ENCODE assay signal across 1 cellular context in the genomic region with DNA sequence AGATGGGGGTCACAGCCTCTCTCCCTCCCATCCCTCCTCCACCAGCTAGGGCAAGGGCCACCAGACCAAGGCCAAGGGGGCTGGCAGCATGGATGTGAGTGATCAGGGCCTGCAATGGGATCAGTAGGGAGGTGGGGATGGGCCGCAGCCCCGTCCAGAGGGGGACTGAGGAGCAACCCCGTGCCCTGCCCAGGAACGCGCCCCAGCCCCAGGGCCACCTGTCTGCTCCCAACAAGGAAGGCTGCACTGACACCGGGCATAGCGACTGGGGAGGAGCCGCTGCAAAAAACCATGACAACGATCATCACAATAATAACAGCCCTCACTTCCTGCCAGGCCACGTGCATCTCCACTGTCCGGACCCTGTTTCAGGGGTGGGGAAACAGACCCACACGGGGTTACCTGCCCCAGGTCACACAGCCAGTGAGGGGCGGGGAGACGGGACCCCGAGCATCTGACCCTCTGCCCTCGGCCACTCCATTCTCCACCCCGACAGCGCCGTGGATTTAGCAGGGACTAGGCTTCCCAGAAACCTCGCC.
TF ChIP-seq lines count a peak whose summit lies in the region.

No MANE protein-coding gene starts in this region.

TF ChIP-seq in K562, 482 proteins besides CTCF, POLR2A, EP300 and RAD21 (continued from another document):
- TF ChIP-seq MNT (conservative IDR thresholded peaks at IDR 0.05) = peak; percentile 81 to 83
- TF ChIP-seq, protein P1, sequence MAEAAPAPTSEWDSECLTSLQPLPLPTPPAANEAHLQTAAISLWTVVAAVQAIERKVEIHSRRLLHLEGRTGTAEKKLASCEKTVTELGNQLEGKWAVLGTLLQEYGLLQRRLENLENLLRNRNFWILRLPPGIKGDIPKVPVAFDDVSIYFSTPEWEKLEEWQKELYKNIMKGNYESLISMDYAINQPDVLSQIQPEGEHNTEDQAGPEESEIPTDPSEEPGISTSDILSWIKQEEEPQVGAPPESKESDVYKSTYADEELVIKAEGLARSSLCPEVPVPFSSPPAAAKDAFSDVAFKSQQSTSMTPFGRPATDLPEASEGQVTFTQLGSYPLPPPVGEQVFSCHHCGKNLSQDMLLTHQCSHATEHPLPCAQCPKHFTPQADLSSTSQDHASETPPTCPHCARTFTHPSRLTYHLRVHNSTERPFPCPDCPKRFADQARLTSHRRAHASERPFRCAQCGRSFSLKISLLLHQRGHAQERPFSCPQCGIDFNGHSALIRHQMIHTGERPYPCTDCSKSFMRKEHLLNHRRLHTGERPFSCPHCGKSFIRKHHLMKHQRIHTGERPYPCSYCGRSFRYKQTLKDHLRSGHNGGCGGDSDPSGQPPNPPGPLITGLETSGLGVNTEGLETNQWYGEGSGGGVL (CRISPR knock-in tag; IDR thresholded peaks at IDR 0.05) = no peak
- peak; percentile 10; the same call in 1 of the 2 replicates for TF ChIP-seq ZBTB7A (IDR thresholded peaks at IDR 0.05; ENCODE audit: borderline replicate concordance, control insufficient read depth, low read depth, low read length)
- TF ChIP-seq RFX1 (IDR thresholded peaks at IDR 0.05) = peak; percentile 66
- TF ChIP-seq TRIM24 (IDR thresholded peaks at IDR 0.05) = no peak
- 0 out of 2 replicates have a peak, but pooled peaks have one; percentile 18 for TF ChIP-seq FOXJ3 (CRISPR knock-in tag; IDR thresholded peaks at IDR 0.05)
- no peak for TF ChIP-seq HMG20B (CRISPR knock-in tag; IDR thresholded peaks at IDR 0.05)
- TF ChIP-seq CXXC5 (CRISPR knock-in tag; IDR thresholded peaks at IDR 0.05) = no peak
TF ChIP-seq in K562: peak in this region for 6.
